In the genomic region with DNA sequence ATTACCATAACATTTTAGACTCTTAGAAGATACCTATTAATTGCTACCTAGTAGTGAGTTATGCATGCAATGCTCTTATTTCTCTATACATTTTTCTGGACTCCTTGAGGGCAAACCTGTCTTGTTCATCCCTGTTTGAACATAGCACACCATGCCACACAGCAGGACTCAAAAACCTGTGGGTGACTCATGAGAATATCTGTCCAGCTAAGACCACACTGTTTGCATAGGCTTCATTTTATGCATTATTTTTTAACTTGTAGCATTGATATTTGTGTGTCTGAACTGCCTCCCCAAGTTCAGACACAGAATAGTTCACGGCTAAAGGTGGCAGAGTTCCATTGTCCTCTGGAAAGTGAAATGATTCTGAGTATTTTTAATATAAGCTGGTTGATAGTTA, we compare ENCODE assay signal across 11 cellular contexts. TPM values are rescaled to one million over a fixed set of nuclear protein-coding genes. Genes with fewer than 3 reads are reported as not detected.
DNase-seq lines count a peak whose midpoint lies in the region; ATAC-seq and TF ChIP-seq lines count a peak whose summit lies in the region.
"Had no signal": no experiment of that assay in that cellular context is flagged by ENCODE, and none has a peak within 500 bp of the region (broad histone marks: within the 10 kb centered on the region; RNA-seq: fewer than 3 reads in every experiment).

No MANE protein-coding gene starts in this region.

- H4K8ac ChIP-seq in mesenchymal stem cell (ENCODE audit: low read length), result no peak overlapping the region

- POLR2A ChIA-PET in CD4-positive, alpha-beta T cell (lab: Charles Lee), result no interaction called here

- 35 to 54% methylated on average over 1 of the region's 1 CpG for WGBS in heart right ventricle, 2 donors
- 63 to 70% methylated on average over 1 of the region's 1 CpG for WGBS in body of pancreas, 2 donors
- WGBS in mesenchymal stem cell, result 81% methylated on average over 1 of the region's 1 CpG
- WGBS in urinary bladder, result 43% methylated on average over 1 of the region's 1 CpG

- no peak overlapping the region for H3K4ac ChIP-seq in mesenchymal stem cell (ENCODE audit: low read depth in 1 of 2, low read length in 2 of 2)

- TF ChIP-seq CTCF in heart right ventricle (IDR thresholded peaks at IDR 0.05) (no peak), body of pancreas (IDR thresholded peaks at IDR 0.05) (no peak)
- TF ChIP-seq CTCF in CD4-positive, alpha-beta T cell (IDR thresholded peaks at IDR 0.05), result no peak

- peaks cover 0 to 19% (median 0%) of the 10 kb centered on the region in 9 donors for H3K36me3 ChIP-seq in heart right ventricle
- no peaks in the 10 kb centered on the region for H3K36me3 ChIP-seq in body of pancreas (replicated peaks in 1 of 2; ENCODE audit: insufficient read depth in 1 of 2, low read depth in 2 of 2)
- H3K36me3 ChIP-seq in mesenchymal stem cell (ENCODE audit: control insufficient read depth in 1 of 2, insufficient read depth in 2 of 2, low read depth in 1 of 2, low read length in 2 of 2), result peaks cover 0 to 4% of the 10 kb centered on the region in 2 experiments
- H3K36me3 ChIP-seq in urinary bladder (ENCODE audit: insufficient read depth), result no peaks in the 10 kb centered on the region

- H2BK5ac ChIP-seq in mesenchymal stem cell (ENCODE audit: low read depth, low read length, poor library complexity, severe bottlenecking), result no peak overlapping the region

- H3K4me1 ChIP-seq in heart right ventricle (peaks cover 10 to 92% (median 81%) of the 10 kb centered on the region in 9 donors), body of pancreas (peaks cover 59% of the 10 kb centered on the region), mesenchymal stem cell (ENCODE audit: control insufficient read depth, insufficient read depth, low read depth, low read length) (peaks cover 15% of the 10 kb centered on the region), urinary bladder (ENCODE audit: insufficient read depth) (no peaks in the 10 kb centered on the region)

- no peak for ATAC-seq in heart right ventricle
- no peak for ATAC-seq in Right ventricle myocardium superior (ENCODE audit: poor library complexity)
- ATAC-seq in body of pancreas, result no peak
- no peak for ATAC-seq in CD4-positive, alpha-beta T cell (ENCODE audit: poor library complexity)
- ATAC-seq in GM19397 (IDR thresholded peaks at IDR 0.05; ENCODE audit: unreplicated experiment), result no peak

- H2AK5ac ChIP-seq in mesenchymal stem cell (ENCODE audit: low read length, severe bottlenecking), result peak overlapping the region; percentile 81

- no peak overlapping the region for H2BK12ac ChIP-seq in mesenchymal stem cell (ENCODE audit: low read length in 2 of 2)

- no peak for TF ChIP-seq POLR2A in body of pancreas (IDR thresholded peaks at IDR 0.05)

- peak overlapping the region; percentile 72 for H3K4me2 ChIP-seq in mesenchymal stem cell (ENCODE audit: low read length, poor library complexity, severe bottlenecking)

- no peak overlapping the region for H3K4me3 Mint-ChIP-seq in CD4-positive, alpha-beta T cell
- H3K4me3 Mint-ChIP-seq: activated naive CD8-positive, alpha-beta T cell had no signal

- peaks cover 9% of the 10 kb centered on the region for H3K4me1 Mint-ChIP-seq in CD4-positive, alpha-beta T cell (ENCODE audit: low read depth)

- no peak overlapping the region for H2BK120ac ChIP-seq in mesenchymal stem cell (ENCODE audit: low read depth, low read length)

- H4K91ac ChIP-seq in mesenchymal stem cell (ENCODE audit: low read length), result no peak overlapping the region

- H3K27me3 ChIP-seq in heart right ventricle (peaks cover 0 to 9% (median 0%) of the 10 kb centered on the region in 7 donors), body of pancreas (no peaks in the 10 kb centered on the region), mesenchymal stem cell (ENCODE audit: control insufficient read depth in 1 of 2, insufficient read depth in 1 of 2, low read length in 2 of 2) (no peaks in the 10 kb centered on the region)
- no peaks in the 10 kb centered on the region for H3K27me3 ChIP-seq in CD4-positive, alpha-beta T cell (ENCODE audit: control insufficient read depth, insufficient read depth, low read length)

- no peaks in the 10 kb centered on the region for H3K79me1 ChIP-seq in mesenchymal stem cell (replicated peaks; ENCODE audit: low read length, poor library complexity, severe bottlenecking)

- H3K4me3 ChIP-seq in heart right ventricle (peak overlapping the region in 9 of 10 donors; percentile 3 to 55 (median 47)), body of pancreas (no peak overlapping the region), mesenchymal stem cell (ENCODE audit: insufficient read depth in 1 of 2, low read depth in 1 of 2, low read length in 2 of 2) (peak overlapping the region in 1 of 2 experiments; percentile 71), urinary bladder (ENCODE audit: low read depth, low read length) (peak overlapping the region; percentile 21)

- H2BK15ac ChIP-seq in mesenchymal stem cell (ENCODE audit: low read depth, poor library complexity, severe bottlenecking), result no peak overlapping the region

- H3K9me3 Mint-ChIP-seq in CD4-positive, alpha-beta T cell, result no peaks in the 10 kb centered on the region

- H3K18ac ChIP-seq in mesenchymal stem cell (ENCODE audit: low read depth in 1 of 2, low read length in 2 of 2), result no peak overlapping the region

- H3K14ac ChIP-seq in mesenchymal stem cell (ENCODE audit: low read length in 2 of 2), result no peak overlapping the region

- CTCF ChIA-PET in CD4-positive, alpha-beta T cell (lab: Charles Lee), result no interaction called here

- H3K27ac Mint-ChIP-seq in CD4-positive, alpha-beta T cell, result no peak overlapping the region
- H3K27ac Mint-ChIP-seq: activated naive CD8-positive, alpha-beta T cell had no signal

- no peaks in the 10 kb centered on the region for H3K9me3 ChIP-seq in heart right ventricle
- no peaks in the 10 kb centered on the region for H3K9me3 ChIP-seq in body of pancreas
- no peaks in the 10 kb centered on the region for H3K9me3 ChIP-seq in mesenchymal stem cell (ENCODE audit: control insufficient read depth, low read length)
- H3K9me3 ChIP-seq in CD4-positive, alpha-beta T cell (ENCODE audit: control insufficient read depth, low read length), result no peaks in the 10 kb centered on the region

- intact Hi-C loops in heart right ventricle (cut with DNase I), result loop anchor here in 3 of 10 donors (5.0 to 10.0 kb wide), 3 partner anchors 59 to 69 kb away; no protein-coding TSS in a partner anchor
- intact Hi-C loops in Right ventricle myocardium superior (cut with DNase I), result no loop called here
- intact Hi-C loops in body of pancreas (cut with DNase I), result no loop called here
- intact Hi-C loops in CD4-positive, alpha-beta T cell (cut with DNase I, micrococcal nuclease), result no loop called here

- H3K23ac ChIP-seq in mesenchymal stem cell (ENCODE audit: low read length in 2 of 2), result no peak overlapping the region

- H3K9ac ChIP-seq in mesenchymal stem cell (ENCODE audit: low read length), result peak overlapping the region; percentile 84

- no peak for DNase-seq in heart right ventricle
- DNase-seq in Right ventricle myocardium superior, result no peak
- no peak for DNase-seq in body of pancreas
- no peak for DNase-seq in mesenchymal stem cell
- no peak for DNase-seq in CD4-positive, alpha-beta T cell
- no peak for DNase-seq in activated effector memory CD4-positive, alpha-beta T cell treated with anti-CD3 and anti-CD28 coated beads, Interleukin-2, amount 50 U/mL, for 16 hours
- DNase-seq: islet precursor cell, NCI-H2171 treated with DMSO at 0.1 percent for 48 hours had no signal

- no peaks in the 10 kb centered on the region for H3K36me3 Mint-ChIP-seq in CD4-positive, alpha-beta T cell (ENCODE audit: low read depth)
- H3K36me3 Mint-ChIP-seq: activated naive CD8-positive, alpha-beta T cell had no signal

- H3K27me3 Mint-ChIP-seq in CD4-positive, alpha-beta T cell, result peaks cover 8% of the 10 kb centered on the region

- H3K27ac ChIP-seq in heart right ventricle (peak overlapping the region; percentile 43 to 88 (median 80)), body of pancreas (peak overlapping the region in 3 of 4 donors; percentile 61 to 94 (median 69)), mesenchymal stem cell (ENCODE audit: low read length, poor library complexity, severe bottlenecking) (peak overlapping the region; percentile 91), urinary bladder (ENCODE audit: low read depth) (no peak overlapping the region)
- no peak overlapping the region for H3K27ac ChIP-seq in CD4-positive, alpha-beta T cell (ENCODE audit: low read depth, low read length)

- H2AFZ ChIP-seq in mesenchymal stem cell (ENCODE audit: low read depth, low read length), result no peak overlapping the region

RNA-seq across cellular contexts. Expression of a gene that starts 1.8 kb away (rescaled TPM):
- total RNA-seq in heart right ventricle, result 10 to 100 TPM; 28.2 to 75.7 (median 45.7) TPM
- 100 to 1,000 TPM in 1 of 2 donors, 10 to 100 TPM in 1; 18.6 to 459 TPM for polyA plus RNA-seq in heart right ventricle
- total RNA-seq in Right ventricle myocardium superior, result 49.6 TPM
- 10 to 100 TPM; 10.9 to 32.4 TPM for total RNA-seq in body of pancreas
- polyA plus RNA-seq in mesenchymal stem cell (2013, experiment 1 of 2), result 22.4 TPM
- polyA plus RNA-seq in mesenchymal stem cell (2013, experiment 2 of 2), result 23.5 TPM
- 34.3 TPM for total RNA-seq in urinary bladder
- 163 TPM for polyA plus RNA-seq in urinary bladder
- total RNA-seq in CD4-positive, alpha-beta T cell, result under 1 TPM; 0.36 to 0.55 TPM

Comparison
In these comparisons a context has a peak if more than half of its experiments do, and no peak if none do; other contexts are left out.
1. H3K27ac ChIP-seq: peak in heart right ventricle (10 of 10), body of pancreas (3 of 4) and mesenchymal stem cell (single experiment); none in urinary bladder (single experiment) and CD4-positive, alpha-beta T cell (single experiment).
2. H3K4me3 ChIP-seq: peak in heart right ventricle (9 of 10) and urinary bladder (single experiment); none in body of pancreas (0 of 2).
3. RNA of a gene that starts 1.8 kb away (total RNA-seq): 49.6 TPM in Right ventricle myocardium superior (single experiment), 28.2 to 75.7 TPM in heart right ventricle, 34.3 TPM in urinary bladder (single experiment) and 10.9 to 32.4 TPM in body of pancreas; 0.36 to 0.55 TPM in CD4-positive, alpha-beta T cell; every median in the first group is over 4 times any median in the second.